ENCODE assay signal across 8 cellular contexts in the genomic region with DNA sequence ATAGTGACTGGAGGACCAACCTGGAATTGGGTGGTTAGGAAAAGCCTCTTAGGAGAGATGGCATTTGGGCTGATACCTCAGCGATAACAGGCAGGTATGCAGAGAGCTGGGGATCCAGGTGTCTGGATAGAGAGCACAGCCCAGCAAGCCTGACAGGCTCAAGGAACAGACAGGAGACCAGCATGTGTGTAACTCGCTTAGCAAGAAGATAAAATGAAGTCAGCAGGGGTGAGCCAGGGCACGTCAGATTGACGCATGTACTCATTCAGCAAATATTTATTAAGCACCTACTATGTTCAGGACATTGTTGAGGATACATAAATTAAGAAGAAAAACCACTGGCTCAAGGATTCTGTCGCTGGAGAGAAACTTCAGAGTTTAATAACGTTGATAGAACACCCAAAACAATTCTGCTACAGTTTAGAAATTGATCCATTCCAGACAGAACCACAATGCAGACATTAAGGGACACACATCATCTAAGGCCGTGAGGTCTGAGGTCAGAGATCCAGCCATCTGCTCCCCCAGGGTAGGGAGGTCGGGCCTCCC. TPM values are rescaled to one million over a fixed set of nuclear protein-coding genes. Genes with fewer than 3 reads are reported as not detected.
A peak's percentile ranks its signal among the peaks of the same experiment; 100 is the strongest.
DNase-seq lines count a peak whose midpoint lies in the region; ATAC-seq and TF ChIP-seq lines count a peak whose summit lies in the region.

No MANE protein-coding gene starts in this region.

- DNase-seq in CD4-positive, alpha-beta T cell = no peak
- DNase-seq in LNCaP clone FGC (ENCODE audit: low read depth) (peak; percentile 33), dorsolateral prefrontal cortex (no peak), MV-4-11 (lab: John Stamatoyannopoulos, UW) (no peak), NCI-H2227 (lab: John Stamatoyannopoulos, UW; ENCODE audit: unreplicated experiment) (no peak)
- no peak for DNase-seq in natural killer cell treated with Interleukin-12 subunit alpha and Interleukin-12 subunit beta and Interleukin-15 and Interleukin-18, amount 100 ng/mL, for 72 hours (ENCODE audit: low spot score)
- DNase-seq in stimulated activated naive CD4-positive, alpha-beta T cell treated with Interleukin-2 at 50 U/mL for 16 hours (lab: John Stamatoyannopoulos, UW) = no peak

- H3K27ac ChIP-seq in CD4-positive, alpha-beta T cell (ENCODE audit: low read depth, low read length) = peak overlapping the region; percentile 84
- peak overlapping the region; percentile 60 to 99 (median 95) for H3K27ac ChIP-seq in dorsolateral prefrontal cortex

- ATAC-seq in CD4-positive, alpha-beta T cell (ENCODE audit: poor library complexity) = no peak
- ATAC-seq in natural killer cell treated with Interleukin-12 subunit alpha and Interleukin-12 subunit beta and Interleukin-15 and Interleukin-18, amount 100 ng/mL, for 72 hours = no peak
- ATAC-seq in GM21737 (IDR thresholded peaks at IDR 0.05; ENCODE audit: unreplicated experiment) = no peak

- H3K4me1 Mint-ChIP-seq in CD4-positive, alpha-beta T cell (ENCODE audit: low read depth) = peaks cover 62% of the 10 kb centered on the region
- H3K4me1 Mint-ChIP-seq in natural killer cell treated with Interleukin-12 subunit alpha and Interleukin-12 subunit beta and Interleukin-15 and Interleukin-18, amount 100 ng/mL, for 72 hours (ENCODE audit: low read depth in 2 of 2) = peaks cover 54 to 55% of the 10 kb centered on the region in 2 donors

- H3K36me3 Mint-ChIP-seq in CD4-positive, alpha-beta T cell (ENCODE audit: low read depth) = peaks cover 13% of the 10 kb centered on the region
- H3K36me3 Mint-ChIP-seq in natural killer cell treated with Interleukin-12 subunit alpha and Interleukin-12 subunit beta and Interleukin-15 and Interleukin-18, amount 100 ng/mL, for 72 hours = peaks cover 8% of the 10 kb centered on the region

- peak overlapping the region; percentile 88 for H3K27ac Mint-ChIP-seq in CD4-positive, alpha-beta T cell
- H3K27ac Mint-ChIP-seq in natural killer cell treated with Interleukin-12 subunit alpha and Interleukin-12 subunit beta and Interleukin-15 and Interleukin-18, amount 100 ng/mL, for 72 hours = peak overlapping the region; percentile 57 to 70

- H3K9me3 Mint-ChIP-seq in CD4-positive, alpha-beta T cell = no peaks in the 10 kb centered on the region
- H3K9me3 Mint-ChIP-seq in natural killer cell treated with Interleukin-12 subunit alpha and Interleukin-12 subunit beta and Interleukin-15 and Interleukin-18, amount 100 ng/mL, for 72 hours = no peaks in the 10 kb centered on the region

- TF ChIP-seq CTCF in CD4-positive, alpha-beta T cell (IDR thresholded peaks at IDR 0.05) = no peak
- TF ChIP-seq CTCF in LNCaP clone FGC (IDR thresholded peaks at IDR 0.05; ENCODE audit: control insufficient read depth, extremely low read depth, insufficient read depth) (no peak), dorsolateral prefrontal cortex (IDR thresholded peaks at IDR 0.05 in 54 of 56, conservative IDR thresholded peaks at IDR 0.05 in 2 of 56; ENCODE audit: low read depth in 1 of 56, partially characterized antibody in 56 of 56) (no peak)

- no peaks in the 10 kb centered on the region for H3K27me3 Mint-ChIP-seq in CD4-positive, alpha-beta T cell
- no peaks in the 10 kb centered on the region for H3K27me3 Mint-ChIP-seq in natural killer cell treated with Interleukin-12 subunit alpha and Interleukin-12 subunit beta and Interleukin-15 and Interleukin-18, amount 100 ng/mL, for 72 hours

- H3K4me3 ChIP-seq in LNCaP clone FGC (ENCODE audit: low read depth, low read length) (peak overlapping the region; percentile 55), dorsolateral prefrontal cortex (peak overlapping the region; percentile 60 to 92 (median 74))

- CTCF ChIA-PET in CD4-positive, alpha-beta T cell (lab: Charles Lee) = interaction anchor here (0.7 kb wide), 1 partner anchor 65 kb away, joined by 4 read pairs; no protein-coding TSS in a partner anchor

- no peaks in the 10 kb centered on the region for H3K27me3 ChIP-seq in CD4-positive, alpha-beta T cell (ENCODE audit: control insufficient read depth, insufficient read depth, low read length)
- H3K27me3 ChIP-seq in dorsolateral prefrontal cortex = peaks cover 0 to 5% (median 0%) of the 10 kb centered on the region in 45 donors

- peak overlapping the region; percentile 89 for H3K4me3 Mint-ChIP-seq in CD4-positive, alpha-beta T cell
- H3K4me3 Mint-ChIP-seq in natural killer cell treated with Interleukin-12 subunit alpha and Interleukin-12 subunit beta and Interleukin-15 and Interleukin-18, amount 100 ng/mL, for 72 hours = peak overlapping the region; percentile 81

- H3K9me3 ChIP-seq in CD4-positive, alpha-beta T cell (ENCODE audit: control insufficient read depth, low read length) = no peaks in the 10 kb centered on the region

- intact Hi-C loops in CD4-positive, alpha-beta T cell (cut with DNase I, micrococcal nuclease) = loop anchor here (5.0 kb wide), 2 partner anchors 64 to 401 kb away; a partner anchor contains a TSS
- intact Hi-C loops in dorsolateral prefrontal cortex (cut with DNase I) = loop anchor here (5.0 to 10.0 kb wide), 4 partner anchors 41 to 224 kb away; no protein-coding TSS in a partner anchor

- POLR2A ChIA-PET in CD4-positive, alpha-beta T cell (lab: Charles Lee) = interaction anchor here (1.4 kb wide), 1 partner anchor 97 kb away, joined by 3 read pairs; no protein-coding TSS in a partner anchor

RNA-seq across cellular contexts. Expression of a gene that starts 1.1 kb away (rescaled TPM):
- total RNA-seq in CD4-positive, alpha-beta T cell = 10 to 100 TPM; 25.4 to 26.3 TPM
- 10 to 100 TPM; 41.2 to 72.5 (median 53.5) TPM for total RNA-seq in dorsolateral prefrontal cortex
- 10 to 100 TPM; 45.2 to 45.3 TPM for total RNA-seq in natural killer cell treated with Interleukin-12 subunit alpha and Interleukin-12 subunit beta and Interleukin-15 and Interleukin-18, amount 100 ng/mL, for 72 hours
